8 cellular contexts compared by ENCODE assay signal in genomic region chr11:29432719-29433325, GRCh38.
DNase-seq lines count a peak whose midpoint lies in the region; ATAC-seq and TF ChIP-seq lines count a peak whose summit lies in the region.

No MANE protein-coding gene starts in this region.

- H3K79me2 ChIP-seq in OCI-LY3 (ENCODE audit: low read length): no peaks in the 10 kb centered on the region

- WGBS in upper lobe of left lung, 2 donors: 36 to 37% methylated on average over 3 of the region's 3 CpGs

- H3K4me1 ChIP-seq in cardiac muscle cell (ENCODE audit: low read depth) (no peaks in the 10 kb centered on the region), OCI-LY3 (ENCODE audit: low read length) (no peaks in the 10 kb centered on the region), upper lobe of left lung (no peaks in the 10 kb centered on the region)

- no peak for TF ChIP-seq POLR2A in upper lobe of left lung (IDR thresholded peaks at IDR 0.05)

- no peaks in the 10 kb centered on the region for H3K9me3 ChIP-seq in cardiac muscle cell (ENCODE audit: low read depth)
- H3K9me3 ChIP-seq in OCI-LY3 (ENCODE audit: insufficient read depth, low read length): no peaks in the 10 kb centered on the region
- H3K9me3 ChIP-seq in upper lobe of left lung: no peaks in the 10 kb centered on the region

- no peak overlapping the region for H3K27ac ChIP-seq in cardiac muscle cell
- H3K27ac ChIP-seq in OCI-LY3 (ENCODE audit: low read length): no peak overlapping the region
- no peak overlapping the region for H3K27ac ChIP-seq in upper lobe of left lung

- TF ChIP-seq CTCF in cardiac muscle cell (IDR thresholded peaks at IDR 0.05; ENCODE audit: low read depth, low read length) (peak; percentile 56), OCI-LY3 (IDR thresholded peaks at IDR 0.05; ENCODE audit: low read depth, low read length) (peak; percentile 77), foreskin fibroblast (IDR thresholded peaks at IDR 0.05; ENCODE audit: low read depth, low read length) (peak; percentile 41), upper lobe of left lung (IDR thresholded peaks at IDR 0.05) (peak in 5 of 6 experiments; percentile 22 to 43 (median 36))

- no peak for TF ChIP-seq EP300 in upper lobe of left lung (IDR thresholded peaks at IDR 0.05)

- no peak overlapping the region for H2AFZ ChIP-seq in OCI-LY3 (ENCODE audit: low read depth, low read length)

- intact Hi-C loops in Right ventricle myocardium inferior (cut with DNase I): loop anchor here (5.0 to 10.0 kb wide), 2 partner anchors 764 to 1482 kb away; no protein-coding TSS in a partner anchor

- H3K4me3 ChIP-seq in cardiac muscle cell: no peak overlapping the region
- H3K4me3 ChIP-seq in OCI-LY3 (ENCODE audit: low read length): no peak overlapping the region
- no peak overlapping the region for H3K4me3 ChIP-seq in foreskin fibroblast (ENCODE audit: low read depth in 1 of 2, low read length in 2 of 2)
- H3K4me3 ChIP-seq in upper lobe of left lung: no peak overlapping the region

- H3K4me2 ChIP-seq in OCI-LY3 (ENCODE audit: low read length): peak overlapping the region; percentile 24

- H3K27me3 ChIP-seq in cardiac muscle cell: no peaks in the 10 kb centered on the region
- H3K27me3 ChIP-seq in OCI-LY3 (ENCODE audit: low read depth, low read length): no peaks in the 10 kb centered on the region
- no peaks in the 10 kb centered on the region for H3K27me3 ChIP-seq in upper lobe of left lung

- no peaks in the 10 kb centered on the region for H4K20me1 ChIP-seq in OCI-LY3 (ENCODE audit: insufficient read depth, low read length)

- no peak overlapping the region for H3K9ac ChIP-seq in OCI-LY3 (ENCODE audit: low read length)

- H3K36me3 ChIP-seq in cardiac muscle cell (no peaks in the 10 kb centered on the region), OCI-LY3 (replicated peaks; ENCODE audit: low read depth, low read length) (no peaks in the 10 kb centered on the region), upper lobe of left lung (no peaks in the 10 kb centered on the region)

- DNase-seq in cardiac muscle cell (ENCODE audit: low read depth in 1 of 2, low spot score in 1 of 2) (peak; percentile 40 to 48), Right ventricle myocardium inferior (ENCODE audit: missing footprints) (no peak), foreskin fibroblast (peak in 1 of 2 donors; percentile 14), upper lobe of left lung (no peak)

- ATAC-seq in Right ventricle myocardium inferior (no peak), upper lobe of left lung (ENCODE audit: low FRiP score in 2 of 2) (peak in 1 of 2 donors; percentile 34), GM21423 (IDR thresholded peaks at IDR 0.05; ENCODE audit: unreplicated experiment) (no peak), HG03521 (IDR thresholded peaks at IDR 0.05; ENCODE audit: unreplicated experiment) (no peak), GM21786 (IDR thresholded peaks at IDR 0.05; ENCODE audit: unreplicated experiment) (no peak)

Comparison
In these comparisons a context has a peak if more than half of its experiments do, and no peak if none do; other contexts are left out.
1. DNase-seq: peak in cardiac muscle cell (2 of 2); none in Right ventricle myocardium inferior (single experiment) and upper lobe of left lung (0 of 2).
2. Peak in every context shown above with its lines, with median percentiles within 50 percentile points of each other: CTCF ChIP-seq.